Comparison of ENCODE assay signal across 17 cellular contexts in genomic region chr10:127198307-127198706, GRCh38. TPM values are rescaled to one million over a fixed set of nuclear protein-coding genes. Genes with fewer than 3 reads are reported as not detected.
DNase-seq lines count a peak whose midpoint lies in the region; ATAC-seq and TF ChIP-seq lines count a peak whose summit lies in the region.
"Had no signal": no experiment of that assay in that cellular context is flagged by ENCODE, and none has a peak within 500 bp of the region (broad histone marks: within the 10 kb centered on the region; RNA-seq: fewer than 3 reads in every experiment).

No MANE protein-coding gene starts in this region.

- DNase-seq in NCI-H510A treated with DMSO at 0.1 percent for 48 hours (lab: John Stamatoyannopoulos, UW) (peak; percentile 33), NCI-H510A (lab: John Stamatoyannopoulos, UW) (no peak), LNCaP clone FGC (ENCODE audit: low read depth) (no peak), endodermal cell (peak; percentile 38), retinal pigment epithelial cell (ENCODE audit: low read depth) (no peak), spleen (no peak)
- DNase-seq: amniotic stem cell; mammary epithelial cell; naive thymus-derived CD4-positive, alpha-beta T cell; NCI-H2029; NK-92 treated with Interleukin-12 subunit alpha and Interleukin-12 subunit beta, amount 100 ng/mL, for 24 hours; stomach had no signal

- H3K27ac Mint-ChIP-seq in endodermal cell, result no peak overlapping the region
- H3K27ac Mint-ChIP-seq: naive thymus-derived CD4-positive, alpha-beta T cell; WTC11 had no signal

- no peak overlapping the region for H3K27ac ChIP-seq in endodermal cell (ENCODE audit: low read depth, low read length)
- H3K27ac ChIP-seq in spleen, result no peak overlapping the region
- H3K27ac ChIP-seq: RWPE1, stomach had no signal

- peaks cover 8% of the 10 kb centered on the region for H3K4me1 Mint-ChIP-seq in endodermal cell

- peaks cover 5% of the 10 kb centered on the region for H3K36me3 Mint-ChIP-seq in endodermal cell (ENCODE audit: low read depth)
- H3K36me3 Mint-ChIP-seq: naive thymus-derived CD4-positive, alpha-beta T cell; WTC11 had no signal

- no peak overlapping the region for H3K4me3 Mint-ChIP-seq in endodermal cell
- H3K4me3 Mint-ChIP-seq: WTC11 had no signal

- no peak overlapping the region for H3K4me3 ChIP-seq in LNCaP clone FGC (ENCODE audit: low read depth, low read length)
- H3K4me3 ChIP-seq in endodermal cell (ENCODE audit: low read length), result no peak overlapping the region
- H3K4me3 ChIP-seq in retinal pigment epithelial cell (ENCODE audit: low read length), result no peak overlapping the region
- H3K4me3 ChIP-seq in spleen, result no peak overlapping the region
- H3K4me3 ChIP-seq: stomach had no signal

- peaks cover 32% of the 10 kb centered on the region for H3K27me3 Mint-ChIP-seq in endodermal cell (ENCODE audit: insufficient read depth)

- intact Hi-C loops in spleen (cut with DNase I; ENCODE audit: low total_unique reads), result no loop called here

- H3K36me3 ChIP-seq in endodermal cell (ENCODE audit: control insufficient read depth, insufficient read depth, low read length), result no peaks in the 10 kb centered on the region
- H3K36me3 ChIP-seq in spleen, result no peaks in the 10 kb centered on the region

- TF ChIP-seq POLR2A in spleen (IDR thresholded peaks at IDR 0.05), result no peak

- peaks cover 30% of the 10 kb centered on the region for H3K27me3 ChIP-seq in endodermal cell (ENCODE audit: control insufficient read depth, insufficient read depth, low read length, poor library complexity, severe bottlenecking)
- H3K27me3 ChIP-seq in spleen (replicated peaks in 1 of 7), result peaks cover 0 to 52% (median 17%) of the 10 kb centered on the region in 7 donors

- 91 to 95% methylated on average over 5 of the region's 5 CpGs for WGBS in endodermal cell (ENCODE audit: insufficient coverage in 1 of 2, insufficient read length in 1 of 2), 2 experiments
- 81 to 95% (median 87%) methylated on average over 5 of the region's 5 CpGs for WGBS in spleen, 5 donors

- H3K4me1 ChIP-seq in endodermal cell (ENCODE audit: control insufficient read depth, insufficient read depth, low read length) (peaks cover 6% of the 10 kb centered on the region), spleen (peaks cover 0 to 27% (median 14%) of the 10 kb centered on the region in 6 donors)

- H3K9me3 Mint-ChIP-seq in endodermal cell, result no peaks in the 10 kb centered on the region
- H3K9me3 Mint-ChIP-seq: WTC11 had no signal

- no peak overlapping the region for H3K9ac ChIP-seq in endodermal cell (ENCODE audit: extremely low read depth, low read length, poor library complexity, severe bottlenecking)

- ATAC-seq in HG02981 (IDR thresholded peaks at IDR 0.05; ENCODE audit: unreplicated experiment) (no peak), GM21737 (IDR thresholded peaks at IDR 0.05; ENCODE audit: unreplicated experiment) (no peak)
- ATAC-seq: naive thymus-derived CD4-positive, alpha-beta T cell; WTC11 had no signal

- TF ChIP-seq CTCF in LNCaP clone FGC (IDR thresholded peaks at IDR 0.05; ENCODE audit: control insufficient read depth, extremely low read depth, insufficient read depth), result peak; percentile 67
- peak; percentile 43 for TF ChIP-seq CTCF in endodermal cell (conservative IDR thresholded peaks at IDR 0.05)
- TF ChIP-seq CTCF in retinal pigment epithelial cell (conservative IDR thresholded peaks at IDR 0.05; ENCODE audit: low read depth, low read length), result peak; percentile 40
- TF ChIP-seq CTCF in spleen (IDR thresholded peaks at IDR 0.05 in 8 of 11, conservative IDR thresholded peaks at IDR 0.05 in 3 of 11), result no peak

- H3K9me3 ChIP-seq in endodermal cell (ENCODE audit: control insufficient read depth, low read length), result no peaks in the 10 kb centered on the region
- H3K9me3 ChIP-seq in spleen, result no peaks in the 10 kb centered on the region
- H3K9me3 ChIP-seq: stomach had no signal

RNA-seq across cellular contexts. Expression of gene INSYN2A, which starts 1.9 kb away (rescaled TPM):
- total RNA-seq in endodermal cell, result under 1 TPM in 1 of 2 donors, not detected in 1; 0.09 TPM
- 0.21 TPM for polyA plus RNA-seq in endodermal cell (2013, experiment 1 of 2)
- 0.21 TPM for polyA plus RNA-seq in endodermal cell (2013, experiment 2 of 2)
- 1 to 10 TPM in 1 of 7 donors, under 1 TPM in 5, not detected in 1; 0.09 to 3.0 (median 0.22) TPM for total RNA-seq in spleen
- polyA plus RNA-seq in spleen, result under 1 TPM; 0.15 to 0.32 (median 0.21) TPM
- total RNA-seq: naive thymus-derived CD4-positive, alpha-beta T cell; T-helper 1 cell treated with Interleukin-12 subunit alpha and Interleukin-12 subunit beta and Interleukin-4 antibody, amounts not matched to agents 30 ng/mL and 1 ng/mL, for 36 hours had no signal
- polyA plus RNA-seq: naive thymus-derived CD4-positive, alpha-beta T cell had no signal

Comparison
In these comparisons a context has a peak if more than half of its experiments do, and no peak if none do; other contexts are left out.
1. DNase-seq: peak in NCI-H510A treated with DMSO at 0.1 percent for 48 hours (single experiment) and endodermal cell (single experiment); none in NCI-H510A (single experiment), LNCaP clone FGC (single experiment), retinal pigment epithelial cell (single experiment) and spleen (single experiment).
2. CTCF ChIP-seq: peak in LNCaP clone FGC (single experiment), endodermal cell (single experiment) and retinal pigment epithelial cell (single experiment); none in spleen (0 of 11).